ENCODE assay signal across 2 cellular contexts in genomic region chr10:132272061-132272766, GRCh38.
TF ChIP-seq lines count a peak whose summit lies in the region.

No MANE protein-coding gene starts in this region.

TF ChIP-seq in WTC11, 78 proteins besides CTCF, POLR2A, EP300 and RAD21 (continues in another document):
- TF ChIP-seq, protein P1, sequence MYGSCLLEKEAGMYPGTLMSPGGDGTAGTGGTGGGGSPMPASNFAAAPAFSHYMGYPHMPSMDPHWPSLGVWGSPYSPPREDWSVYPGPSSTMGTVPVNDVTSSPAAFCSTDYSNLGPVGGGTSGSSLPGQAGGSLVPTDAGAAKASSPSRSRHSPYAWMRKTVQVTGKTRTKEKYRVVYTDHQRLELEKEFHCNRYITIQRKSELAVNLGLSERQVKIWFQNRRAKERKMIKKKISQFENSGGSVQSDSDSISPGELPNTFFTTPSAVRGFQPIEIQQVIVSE (CRISPR knock-in tag; IDR thresholded peaks at IDR 0.05; ENCODE audit: borderline replicate concordance) = no peak
- no peak for TF ChIP-seq STAT6 (CRISPR knock-in tag; conservative IDR thresholded peaks at IDR 0.05; ENCODE audit: low read depth)
- no peak for TF ChIP-seq NR3C1 (CRISPR knock-in tag; conservative IDR thresholded peaks at IDR 0.05; ENCODE audit: low read depth)
- no peak for TF ChIP-seq ZBTB43 (CRISPR knock-in tag; IDR thresholded peaks at IDR 0.05)
- TF ChIP-seq AFF4 (CRISPR knock-in tag; IDR thresholded peaks at IDR 0.05; ENCODE audit: borderline replicate concordance) = no peak
- no peak for TF ChIP-seq JAZF1 (CRISPR knock-in tag; IDR thresholded peaks at IDR 0.05)
- no peak for TF ChIP-seq ZMAT4 (CRISPR knock-in tag; IDR thresholded peaks at IDR 0.05)
- no peak for TF ChIP-seq ZNF263 (CRISPR knock-in tag; IDR thresholded peaks at IDR 0.05; ENCODE audit: low read depth)
- TF ChIP-seq FOXP4 (CRISPR knock-in tag; IDR thresholded peaks at IDR 0.05) = no peak
- TF ChIP-seq ZNF121 (CRISPR knock-in tag; IDR thresholded peaks at IDR 0.05) = no peak
- no peak for TF ChIP-seq FOXJ3 (CRISPR knock-in tag; IDR thresholded peaks at IDR 0.05; ENCODE audit: borderline replicate concordance)

TF ChIP-seq in H1, 55 proteins besides CTCF, POLR2A, EP300 and RAD21:
- TF ChIP-seq CHD2 (IDR thresholded peaks at IDR 0.05; ENCODE audit: low read length) (no peak), CBX5 (IDR thresholded peaks at IDR 0.05; ENCODE audit: low read depth, low read length) (no peak), TCF12 (IDR thresholded peaks at IDR 0.05; ENCODE audit: low read depth, low read length) (no peak), PHF8 (conservative IDR thresholded peaks at IDR 0.05; ENCODE audit: low read depth, low read length) (no peak), POU5F1 (IDR thresholded peaks at IDR 0.05; ENCODE audit: low read depth, low read length) (no peak), ASH2L (IDR thresholded peaks at IDR 0.05; ENCODE audit: low read length) (no peak), SIN3A (conservative IDR thresholded peaks at IDR 0.05 in 1 of 2, IDR thresholded peaks at IDR 0.05 in 1 of 2; ENCODE audit: low read depth in 1 of 2, low read length in 2 of 2) (no peak), CBX8 (IDR thresholded peaks at IDR 0.05; ENCODE audit: borderline replicate concordance, low read depth, low read length) (no peak), SP4 (IDR thresholded peaks at IDR 0.05; ENCODE audit: low read length) (no peak), MAX (IDR thresholded peaks at IDR 0.05) (no peak), KDM1A (IDR thresholded peaks at IDR 0.05; ENCODE audit: borderline replicate concordance, low read length) (no peak), NRF1 (IDR thresholded peaks at IDR 0.05; ENCODE audit: low read depth, low read length) (no peak), SP1 (IDR thresholded peaks at IDR 0.05; ENCODE audit: low read depth, low read length) (no peak)
- TF ChIP-seq, protein P2, sequence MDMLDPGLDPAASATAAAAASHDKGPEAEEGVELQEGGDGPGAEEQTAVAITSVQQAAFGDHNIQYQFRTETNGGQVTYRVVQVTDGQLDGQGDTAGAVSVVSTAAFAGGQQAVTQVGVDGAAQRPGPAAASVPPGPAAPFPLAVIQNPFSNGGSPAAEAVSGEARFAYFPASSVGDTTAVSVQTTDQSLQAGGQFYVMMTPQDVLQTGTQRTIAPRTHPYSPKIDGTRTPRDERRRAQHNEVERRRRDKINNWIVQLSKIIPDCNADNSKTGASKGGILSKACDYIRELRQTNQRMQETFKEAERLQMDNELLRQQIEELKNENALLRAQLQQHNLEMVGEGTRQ (IDR thresholded peaks at IDR 0.05; ENCODE audit: low read length) = no peak
TF ChIP-seq in H1: peak in this region for 0.
